In genomic region chr5:93055556-93055955, GRCh38 we compare ENCODE assay signal across 28 cellular contexts.
"Had no signal": no experiment of that assay in that cellular context is flagged by ENCODE, and none has a peak within 500 bp of the region (broad histone marks: within the 10 kb centered on the region; RNA-seq: fewer than 3 reads in every experiment).

No MANE protein-coding gene starts in this region.

- H3K36me3 ChIP-seq: adrenal gland, brain microvascular endothelial cell, SJCRH30 had no signal

- ATAC-seq: activated CD8-positive, alpha-beta T cell treated with anti-CD3 and anti-CD28 coated beads for 36 hours; T-cell; T-helper 17 cell had no signal

- H3K4me3 ChIP-seq: adrenal gland, SJCRH30, SK-N-MC had no signal

- H3K4me1 ChIP-seq: adrenal gland, SJCRH30 had no signal

- H3K27ac ChIP-seq: adrenal gland, brain microvascular endothelial cell, KMS-11, SJCRH30, SK-N-MC had no signal

- H3K27me3 ChIP-seq: adrenal gland, brain microvascular endothelial cell, SJCRH30 had no signal

- H3K9me3 ChIP-seq: adrenal gland had no signal

- DNase-seq: activated CD4-positive, alpha-beta T cell treated with anti-CD3 and anti-CD28 coated beads, Interleukin-2, amount 10 ng/mL, durations not matched to agents 24 days and 14 days; activated CD4-positive, alpha-beta T cell treated with anti-CD3 and anti-CD28 coated beads, Interleukin-2, amount 50 U/mL, for 4 hours; activated CD8-positive, alpha-beta T cell treated with anti-CD3 and anti-CD28 coated beads for 36 hours; activated gamma-delta T cell; activated naive CD4-positive, alpha-beta T cell treated with Interleukin-2 at 50 U/mL for 16 hours; activated T-cell treated with anti-CD3 and anti-CD28 coated beads, Interleukin-2, amount 50 U/mL, for 24 hours; adrenal gland; anterior cingulate cortex; brain microvascular endothelial cell; central memory CD4-positive, alpha-beta T cell; MM.1S; NCI-H1092 treated with DMSO at 0.1 percent for 48 hours; NCI-H1417; NCI-H146; NCI-H187; NCI-H2029 treated with DMSO at 0.1 percent for 48 hours; NCI-H2107; NCI-H2171; NCI-H510A; NCI-H526; NCI-H748 treated with DMSO at 0.1 percent for 48 hours; NK-92 treated with Interleukin-12 subunit alpha and Interleukin-12 subunit beta, amount 100 ng/mL, for 24 hours; SHP77; SJCRH30; T-cell; T-helper 17 cell had no signal
